Comparison of ENCODE assay signal across 8 cellular contexts in genomic region chr5:34466501-34467388, GRCh38.
A peak's percentile ranks its signal among the peaks of the same experiment; 100 is the strongest.
DNase-seq lines count a peak whose midpoint lies in the region; ATAC-seq, FAIRE-seq and TF ChIP-seq lines count a peak whose summit lies in the region.
"Not testable (repeated sequence)": the region's sequence is repeated elsewhere in the genome, so short reads cannot be mapped to it uniquely, and the experiment has no call there.

No MANE protein-coding gene starts in this region.

- ATAC-seq in left lobe of liver, result peak; percentile 61
- peak; percentile 86 for ATAC-seq in mucosa of descending colon

- not testable (repeated sequence) for H3K4me1 ChIP-seq in endocrine pancreas (ENCODE audit: control insufficient read depth, insufficient read depth, low read length); mucosa of descending colon (ENCODE audit: low read depth); small intestine (ENCODE audit: control insufficient read depth in 2 of 2, insufficient read depth in 1 of 2, low read depth in 1 of 2, low read length in 1 of 2)

- peak overlapping the region; percentile 80 for H3K4me3 ChIP-seq in endocrine pancreas (ENCODE audit: control insufficient read depth, insufficient read depth, low read length)
- not testable (repeated sequence) for H3K4me3 ChIP-seq in mucosa of descending colon; small intestine (ENCODE audit: low read depth in 1 of 2, low read length in 2 of 2)

- intact Hi-C loops in mucosa of descending colon (cut with DNase I, micrococcal nuclease), result not testable (repeated sequence)

- H3K9me3 Mint-ChIP-seq in T-helper 2 cell treated with Interferon-gamma antibody and Interleukin-4, amounts not matched to agents 5 μg/mL and 100 μg/mL, for 36 hours, result not testable (repeated sequence)

- not testable (repeated sequence) for H3K9me3 ChIP-seq in endocrine pancreas (ENCODE audit: control insufficient read depth, low read length); mucosa of descending colon; small intestine (ENCODE audit: control insufficient read depth, low read depth)

- 14 to 49% (median 28%) methylated on average over 6 of the region's 6 CpGs for WGBS in small intestine, 3 donors

- in situ Hi-C loops in ACHN (cut with HindIII; ENCODE audit: low pct_ligation_motif_present, low pct_unique_long_range_greater_than_20kb, low sequenced_read_pairs), result not testable (repeated sequence)

- not testable (repeated sequence) for H3K36me3 ChIP-seq in endocrine pancreas (ENCODE audit: control insufficient read depth, insufficient read depth, low read length); mucosa of descending colon (ENCODE audit: low read depth); small intestine (ENCODE audit: control insufficient read depth in 2 of 2, insufficient read depth in 2 of 2, low read length in 2 of 2)

- peak overlapping the region; percentile 26 for H3K9ac ChIP-seq in endocrine pancreas (ENCODE audit: control insufficient read depth, insufficient read depth, low read length)

- DNase-seq in ACHN, result peak; percentile 63
- DNase-seq in HT-29 (ENCODE audit: low spot score), result peak; percentile 83
- DNase-seq in MV-4-11 (lab: John Stamatoyannopoulos, UW), result peak; percentile 56
- not testable (repeated sequence) for DNase-seq in T-helper 2 cell treated with Interferon-gamma antibody and Interleukin-4, amounts not matched to agents 5 μg/mL and 100 μg/mL, for 36 hours (ENCODE audit: low spot score)
- peak; percentile 54 for DNase-seq in left lobe of liver (ENCODE audit: low spot score)
- DNase-seq in mucosa of descending colon, result peak in 2 of 3 donors; percentile 36 to 68
- peak; percentile 57 for DNase-seq in small intestine

- peak overlapping the region in 1 of 2 donors; percentile 14 for H3K27ac ChIP-seq in small intestine (ENCODE audit: low read depth in 1 of 2, low read length in 1 of 2)

- H3K27me3 ChIP-seq in endocrine pancreas (ENCODE audit: control insufficient read depth, insufficient read depth, low read length); small intestine (ENCODE audit: control insufficient read depth in 2 of 2, insufficient read depth in 2 of 2, low read length in 2 of 2): not testable (repeated sequence)

- H3K4me1 Mint-ChIP-seq in T-helper 2 cell treated with Interferon-gamma antibody and Interleukin-4, amounts not matched to agents 5 μg/mL and 100 μg/mL, for 36 hours (ENCODE audit: low read depth), result peaks cover 27% of the 10 kb centered on the region

- TF ChIP-seq CTCF in mucosa of descending colon (IDR thresholded peaks at IDR 0.05), result not testable (repeated sequence)

- peak overlapping the region; percentile 7 for H3K4me3 Mint-ChIP-seq in T-helper 2 cell treated with Interferon-gamma antibody and Interleukin-4, amounts not matched to agents 5 μg/mL and 100 μg/mL, for 36 hours

- H3K36me3 Mint-ChIP-seq in T-helper 2 cell treated with Interferon-gamma antibody and Interleukin-4, amounts not matched to agents 5 μg/mL and 100 μg/mL, for 36 hours (ENCODE audit: low read depth), result not testable (repeated sequence)

- not testable (repeated sequence) for FAIRE-seq in small intestine (lab: Jason Lieb, UNC)

- peak overlapping the region; percentile 4 for H3K27ac Mint-ChIP-seq in T-helper 2 cell treated with Interferon-gamma antibody and Interleukin-4, amounts not matched to agents 5 μg/mL and 100 μg/mL, for 36 hours

- not testable (repeated sequence) for H3K27me3 Mint-ChIP-seq in T-helper 2 cell treated with Interferon-gamma antibody and Interleukin-4, amounts not matched to agents 5 μg/mL and 100 μg/mL, for 36 hours (ENCODE audit: low read depth)
